Comparison of ENCODE assay signal across 17 cellular contexts in genomic region chr9:76868897-76869296, GRCh38. TPM values are rescaled to one million over a fixed set of nuclear protein-coding genes. Genes with fewer than 3 reads are reported as not detected.
DNase-seq lines count a peak whose midpoint lies in the region; ATAC-seq, FAIRE-seq and TF ChIP-seq lines count a peak whose summit lies in the region.
"Had no signal": no experiment of that assay in that cellular context is flagged by ENCODE, and none has a peak within 500 bp of the region (broad histone marks: within the 10 kb centered on the region; RNA-seq: fewer than 3 reads in every experiment).

No MANE protein-coding gene starts in this region.

- peak overlapping the region; percentile 25 for H3K9ac ChIP-seq in keratinocyte (ENCODE audit: control insufficient read depth, extremely low read depth, insufficient read depth, low read length)

- FAIRE-seq in keratinocyte (lab: Jason Lieb, UNC), result no peak

- no peaks in the 10 kb centered on the region for H3K9me3 Mint-ChIP-seq in activated naive CD4-positive, alpha-beta T cell treated with anti-CD3 and anti-CD28 coated beads, Interleukin-2, amount 10 ng/mL, durations not matched to agents 7 days and 5 days

- H3K4me1 Mint-ChIP-seq in activated naive CD4-positive, alpha-beta T cell treated with anti-CD3 and anti-CD28 coated beads, Interleukin-2, amount 10 ng/mL, durations not matched to agents 7 days and 5 days, result no peaks in the 10 kb centered on the region
- H3K4me1 Mint-ChIP-seq: activated CD8-positive, alpha-beta memory T cell treated with anti-CD3 and anti-CD28 coated beads, Interleukin-2, amount 10 ng/mL, durations not matched to agents 7 days and 5 days had no signal

- peak; percentile 54 for DNase-seq in NCI-H1105 treated with DMSO at 0.1 percent for 48 hours (lab: John Stamatoyannopoulos, UW)
- no peak for DNase-seq in NCI-H1105 (lab: John Stamatoyannopoulos, UW)
- DNase-seq in SK-N-DZ (ENCODE audit: low spot score), result peak; percentile 50
- DNase-seq in keratinocyte (ENCODE audit: low read depth, low spot score), result no peak
- no peak for DNase-seq in thoracic aorta (ENCODE audit: low spot score)
- DNase-seq in hippocampal formation (lab: John Stamatoyannopoulos, UW), result no peak
- DNase-seq in activated naive CD4-positive, alpha-beta T cell treated with anti-CD3 and anti-CD28 coated beads, Interleukin-2, amount 10 ng/mL, durations not matched to agents 7 days and 5 days, result no peak
- DNase-seq: 8988T; activated CD8-positive, alpha-beta memory T cell treated with anti-CD3 and anti-CD28 coated beads, Interleukin-2, amount 10 ng/mL, durations not matched to agents 7 days and 5 days; foreskin melanocyte; naive B cell; NCI-H226; spleen had no signal

- H2AFZ ChIP-seq in keratinocyte (ENCODE audit: control insufficient read depth, low read length), result peak overlapping the region; percentile 59

- no peaks in the 10 kb centered on the region for H3K36me3 Mint-ChIP-seq in activated naive CD4-positive, alpha-beta T cell treated with anti-CD3 and anti-CD28 coated beads, Interleukin-2, amount 10 ng/mL, durations not matched to agents 7 days and 5 days
- H3K36me3 Mint-ChIP-seq: activated CD8-positive, alpha-beta memory T cell treated with anti-CD3 and anti-CD28 coated beads, Interleukin-2, amount 10 ng/mL, durations not matched to agents 7 days and 5 days; activated naive CD8-positive, alpha-beta T cell; naive B cell had no signal

- no peak overlapping the region for H3K4me3 Mint-ChIP-seq in activated naive CD4-positive, alpha-beta T cell treated with anti-CD3 and anti-CD28 coated beads, Interleukin-2, amount 10 ng/mL, durations not matched to agents 7 days and 5 days
- H3K4me3 Mint-ChIP-seq: activated CD8-positive, alpha-beta memory T cell treated with anti-CD3 and anti-CD28 coated beads, Interleukin-2, amount 10 ng/mL, durations not matched to agents 7 days and 5 days; activated naive CD8-positive, alpha-beta T cell; dendritic cell treated with granulocyte-macrophage colony-stimulating factor and Interleukin-4, amounts not matched to agents 40 ng/mL and 50 ng/mL, for 4 days; naive B cell had no signal

- H3K36me3 ChIP-seq in keratinocyte (ENCODE audit: control insufficient read depth in 2 of 2, extremely low read depth in 1 of 2, insufficient read depth in 2 of 2, low read length in 2 of 2) (no peaks in the 10 kb centered on the region), thoracic aorta (no peaks in the 10 kb centered on the region)
- H3K36me3 ChIP-seq: spleen, tibial nerve had no signal

- H3K4me2 ChIP-seq in keratinocyte (ENCODE audit: control insufficient read depth, extremely low read depth, insufficient read depth, low read depth, low read length), result peak overlapping the region; percentile 80

- H3K27me3 ChIP-seq in keratinocyte (ENCODE audit: control insufficient read depth, extremely low read depth, insufficient read depth, low read length), result no peaks in the 10 kb centered on the region
- H3K27me3 ChIP-seq in thoracic aorta (replicated peaks; ENCODE audit: insufficient read depth), result no peaks in the 10 kb centered on the region

- dilution Hi-C loops in keratinocyte (cut with MboI; ENCODE audit: extremely low pct_ligation_motif_present, low sequenced_read_pairs), result no loop called here

- H3K27ac ChIP-seq in keratinocyte (ENCODE audit: control insufficient read depth, insufficient read depth, low read length) (no peak overlapping the region), thoracic aorta (peak overlapping the region; percentile 25 to 96)
- H3K27ac ChIP-seq: spleen, tibial nerve had no signal

- TF ChIP-seq CTCF in keratinocyte (optimal IDR thresholded peaks at IDR 0.05 in 1 of 3, IDR thresholded peaks at IDR 0.05 in 1 of 3, conservative IDR thresholded peaks at IDR 0.05 in 1 of 3; ENCODE audit: extremely low read depth in 1 of 3, insufficient read depth in 2 of 3, low read length in 3 of 3), result no peak
- no peak for TF ChIP-seq CTCF in thoracic aorta (IDR thresholded peaks at IDR 0.05)

- H3K9me3 ChIP-seq in keratinocyte (ENCODE audit: control insufficient read depth, low read depth, low read length), result no peaks in the 10 kb centered on the region
- H3K9me3 ChIP-seq in thoracic aorta, result no peaks in the 10 kb centered on the region
- H3K9me3 ChIP-seq: spleen, tibial nerve had no signal

- no peaks in the 10 kb centered on the region for H3K9me1 ChIP-seq in keratinocyte (ENCODE audit: control insufficient read depth, extremely low read depth, insufficient read depth, low read length)

- H3K4me3 ChIP-seq in keratinocyte (ENCODE audit: control insufficient read depth in 2 of 3, extremely low read depth in 1 of 3, insufficient read depth in 2 of 3, low read depth in 1 of 3, low read length in 3 of 3) (peak overlapping the region in 2 of 3 experiments; percentile 37 to 56), thoracic aorta (peak overlapping the region; percentile 11)
- H3K4me3 ChIP-seq: spleen, tibial nerve had no signal

- H3K79me2 ChIP-seq in keratinocyte (ENCODE audit: control insufficient read depth, insufficient read depth, low read length), result no peaks in the 10 kb centered on the region

- H3K4me1 ChIP-seq in keratinocyte (ENCODE audit: control insufficient read depth, extremely low read depth, insufficient read depth, low read length), result peaks cover 19% of the 10 kb centered on the region
- H3K4me1 ChIP-seq in thoracic aorta (ENCODE audit: control insufficient read depth in 1 of 2, low read depth in 2 of 2), result peaks cover 21 to 70% of the 10 kb centered on the region in 2 donors
- H3K4me1 ChIP-seq: spleen had no signal

- H4K20me1 ChIP-seq in keratinocyte (ENCODE audit: control insufficient read depth, extremely low read depth, insufficient read depth, low read length), result no peaks in the 10 kb centered on the region

- peaks cover 3% of the 10 kb centered on the region for H3K27me3 Mint-ChIP-seq in activated naive CD4-positive, alpha-beta T cell treated with anti-CD3 and anti-CD28 coated beads, Interleukin-2, amount 10 ng/mL, durations not matched to agents 7 days and 5 days

- CTCF ChIA-PET in activated naive CD4-positive, alpha-beta T cell treated with anti-CD3 and anti-CD28 coated beads, Interleukin-2, amount 10 ng/mL, durations not matched to agents 7 days and 5 days (lab: Charles Lee), result no interaction called here

- ATAC-seq in thoracic aorta (ENCODE audit: insufficient number of reproducible peaks, low FRiP score, low read depth), result no peak
- ATAC-seq in GM19035 (IDR thresholded peaks at IDR 0.05; ENCODE audit: unreplicated experiment), result no peak
- ATAC-seq: activated CD8-positive, alpha-beta memory T cell treated with anti-CD3 and anti-CD28 coated beads, Interleukin-2, amount 10 ng/mL, durations not matched to agents 7 days and 5 days had no signal

- H3K27ac Mint-ChIP-seq in activated naive CD4-positive, alpha-beta T cell treated with anti-CD3 and anti-CD28 coated beads, Interleukin-2, amount 10 ng/mL, durations not matched to agents 7 days and 5 days, result no peak overlapping the region
- H3K27ac Mint-ChIP-seq: activated CD8-positive, alpha-beta memory T cell treated with anti-CD3 and anti-CD28 coated beads, Interleukin-2, amount 10 ng/mL, durations not matched to agents 7 days and 5 days; activated naive CD8-positive, alpha-beta T cell; dendritic cell treated with granulocyte-macrophage colony-stimulating factor and Interleukin-4, amounts not matched to agents 40 ng/mL and 50 ng/mL, for 4 days; naive B cell had no signal

RNA-seq across cellular contexts. Expression of gene PRUNE2, which starts 37.0 kb away (rescaled TPM):
- polyA plus RNA-seq in SK-N-DZ (2014; cell fraction: cytosol; rRNA removed), result 58.5 and 61.0 TPM in 2 replicates
- 57.0 and 87.5 TPM in 2 replicates for polyA plus RNA-seq in SK-N-DZ (2014; cell fraction: nucleus; rRNA removed)
- polyA plus RNA-seq in keratinocyte, result 0.22 to 0.41 TPM (median 0.26 TPM) in 3 replicates
- polyA plus RNA-seq in keratinocyte (2011; ENCODE audit: low read depth), result not detected
- 0.56 and 0.80 TPM in 2 replicates for polyA plus RNA-seq in keratinocyte (2011; cell fraction: cytosol; rRNA removed)
- polyA plus RNA-seq in keratinocyte (2011; cell fraction: nucleus; rRNA removed), result 0.83 and 1.2 TPM in 2 replicates
- polyA plus RNA-seq in keratinocyte (2012; ENCODE audit: low replicate concordance), result 0.45 and 0.54 TPM in 2 replicates
- 0.39 to 2.4 TPM (median 1.0 TPM) in 3 replicates for polyA minus RNA-seq in keratinocyte
- polyA minus RNA-seq in keratinocyte (2011; cell fraction: cytosol; rRNA and poly(A)+ RNA removed), result 1.2 TPM
- 0.63 and 2.2 TPM in 2 replicates for polyA minus RNA-seq in keratinocyte (2011; cell fraction: nucleus; rRNA and poly(A)+ RNA removed)
- total RNA-seq in thoracic aorta, result 100 to 1,000 TPM; 360 to 420 TPM

Comparison
In these comparisons a context has a peak if more than half of its experiments do, and no peak if none do; other contexts are left out.
1. DNase-seq: peak in NCI-H1105 treated with DMSO at 0.1 percent for 48 hours (single experiment) and SK-N-DZ (single experiment); none in NCI-H1105 (single experiment), keratinocyte (single experiment), thoracic aorta (single experiment), hippocampal formation (0 of 2) and activated naive CD4-positive, alpha-beta T cell treated with anti-CD3 and anti-CD28 coated beads, Interleukin-2, amount 10 ng/mL, durations not matched to agents 7 days and 5 days (single experiment).